In the genomic region with DNA sequence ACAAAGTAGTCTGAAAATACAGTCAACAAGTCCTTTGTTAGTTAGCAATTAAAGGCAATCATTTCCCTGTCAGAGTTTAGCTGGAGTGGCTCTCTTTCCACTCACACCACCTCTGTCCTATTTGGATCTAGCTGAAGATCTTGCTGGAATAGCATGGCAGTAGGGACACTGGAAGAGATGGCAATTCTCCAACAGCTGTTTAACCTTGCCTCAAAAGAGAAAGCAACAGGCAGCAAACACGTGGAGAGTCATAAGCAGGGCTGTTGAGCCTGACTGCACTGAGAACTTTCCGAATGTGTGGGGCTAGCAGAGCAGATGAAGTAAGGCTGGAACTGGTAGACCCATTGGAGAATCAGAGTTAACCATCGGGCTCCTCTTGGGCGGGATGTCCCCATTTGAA, we compare ENCODE assay signal across 14 cellular contexts. TPM values are rescaled to one million over a fixed set of nuclear protein-coding genes. Genes with fewer than 3 reads are reported as not detected.
DNase-seq lines count a peak whose midpoint lies in the region; ATAC-seq and TF ChIP-seq lines count a peak whose summit lies in the region.
"Had no signal": no experiment of that assay in that cellular context is flagged by ENCODE, and none has a peak within 500 bp of the region (broad histone marks: within the 10 kb centered on the region; RNA-seq: fewer than 3 reads in every experiment).

No MANE protein-coding gene starts in this region.

- H3K36me3 ChIP-seq in heart left ventricle (no peaks in the 10 kb centered on the region), left ventricle myocardium inferior (no peaks in the 10 kb centered on the region), transverse colon (no peaks in the 10 kb centered on the region)
- H3K36me3 ChIP-seq: lower lobe of right lung had no signal

- DNase-seq in heart left ventricle: peak in 1 of 5 donors; percentile 10
- no peak for DNase-seq in left ventricle myocardium inferior
- DNase-seq in amniotic epithelial cell (ENCODE audit: low read depth): peak; percentile 6
- DNase-seq in hepatic stellate cell (ENCODE audit: low spot score): peak; percentile 2
- peak; percentile 11 for DNase-seq in transverse colon
- DNase-seq in GM13976 (ENCODE audit: low spot score): no peak
- DNase-seq in anterior cingulate cortex (lab: John Stamatoyannopoulos, UW): no peak
- DNase-seq: activated gamma-delta T cell, foreskin keratinocyte, lower lobe of right lung, occipital lobe, T-helper 1 cell had no signal

- in situ Hi-C loops in transverse colon (cut with MboI; ENCODE audit: low pct_ligation_motif_present in 1 of 4, low pct_unique_long_range_greater_than_20kb in 1 of 4, low sequenced_read_pairs in 3 of 4) (no loop called here), GM13976 (cut with MboI; ENCODE audit: low sequenced_read_pairs, unreplicated experiment) (no loop called here)

- H3K4me3 ChIP-seq in heart left ventricle (no peak overlapping the region), left ventricle myocardium inferior (no peak overlapping the region), transverse colon (no peak overlapping the region)
- H3K4me3 ChIP-seq: lower lobe of right lung had no signal

- no peaks in the 10 kb centered on the region for H3K9me3 ChIP-seq in heart left ventricle
- no peaks in the 10 kb centered on the region for H3K9me3 ChIP-seq in left ventricle myocardium inferior (replicated peaks)
- no peaks in the 10 kb centered on the region for H3K9me3 ChIP-seq in transverse colon
- H3K9me3 ChIP-seq: lower lobe of right lung had no signal

- no peaks in the 10 kb centered on the region for H3K27me3 ChIP-seq in heart left ventricle
- H3K27me3 ChIP-seq in left ventricle myocardium inferior (ENCODE audit: low read depth): no peaks in the 10 kb centered on the region
- H3K27me3 ChIP-seq in transverse colon: no peaks in the 10 kb centered on the region
- H3K27me3 ChIP-seq: foreskin keratinocyte had no signal

- 28 to 49% (median 47%) methylated on average over 4 of the region's 4 CpGs for WGBS in heart left ventricle, 4 donors
- 31 to 33% methylated on average over 4 of the region's 4 CpGs for WGBS in transverse colon (ENCODE audit: low coverage in 1 of 2), 2 donors

- intact Hi-C loops in heart left ventricle (cut with DNase I) (no loop called here), left ventricle myocardium inferior (cut with micrococcal nuclease) (no loop called here), transverse colon (cut with DNase I; ENCODE audit: low total_unique reads) (no loop called here)

- TF ChIP-seq CTCF in heart left ventricle (IDR thresholded peaks at IDR 0.05): no peak
- TF ChIP-seq CTCF in left ventricle myocardium inferior (IDR thresholded peaks at IDR 0.05; ENCODE audit: borderline replicate concordance): no peak
- no peak for TF ChIP-seq CTCF in transverse colon (IDR thresholded peaks at IDR 0.05)
- no peak for TF ChIP-seq CTCF in GM13976 (IDR thresholded peaks at IDR 0.05; ENCODE audit: borderline replicate concordance, control extremely low read depth, extremely low read depth, insufficient read depth, missing control alignments)

- H3K27ac ChIP-seq in heart left ventricle (no peak overlapping the region), left ventricle myocardium inferior (replicated peaks) (no peak overlapping the region), transverse colon (no peak overlapping the region)
- H3K27ac ChIP-seq: foreskin keratinocyte, HL-60, lower lobe of right lung had no signal

- TF ChIP-seq EP300 in transverse colon (IDR thresholded peaks at IDR 0.05; ENCODE audit: low read depth): no peak

- ATAC-seq in heart left ventricle (peak; percentile 68 to 77 (median 73)), HG02981 (IDR thresholded peaks at IDR 0.05; ENCODE audit: unreplicated experiment) (no peak)
- ATAC-seq: foreskin keratinocyte had no signal

- H3K4me1 ChIP-seq in heart left ventricle (peaks cover 0 to 32% (median 0%) of the 10 kb centered on the region in 12 donors), left ventricle myocardium inferior (peaks cover 21% of the 10 kb centered on the region), transverse colon (peaks cover 0 to 7% (median 2%) of the 10 kb centered on the region in 4 donors)
- H3K4me1 ChIP-seq: foreskin keratinocyte, lower lobe of right lung had no signal

- TF ChIP-seq POLR2A in heart left ventricle (IDR thresholded peaks at IDR 0.05): no peak
- no peak for TF ChIP-seq POLR2A in transverse colon (IDR thresholded peaks at IDR 0.05)

RNA-seq across cellular contexts. Expression of a gene that starts 38.0 kb away (rescaled TPM):
- total RNA-seq in heart left ventricle (under 1 TPM in 4 of 9 donors, not detected in 5; 0.20 to 0.75 (median 0.49) TPM), left ventricle myocardium inferior (0.36 TPM), transverse colon (not detected)
- polyA plus RNA-seq in heart left ventricle: under 1 TPM; 0.08 to 0.15 TPM
- total RNA-seq: foreskin keratinocyte had no signal
- polyA plus RNA-seq: foreskin keratinocyte had no signal

RNA-seq across cellular contexts. Expression of a gene that starts 43.5 kb away (rescaled TPM):
- total RNA-seq in heart left ventricle (10 to 100 TPM; 15.2 to 28.5 (median 19.6) TPM), left ventricle myocardium inferior (22.3 TPM), transverse colon (10 to 100 TPM in 1 of 4 donors, 1 to 10 TPM in 3; 1.9 to 36.6 (median 6.0) TPM)
- 1 to 10 TPM; 7.0 to 8.8 TPM for polyA plus RNA-seq in heart left ventricle

Comparison
In these comparisons a context has a peak if more than half of its experiments do, and no peak if none do; other contexts are left out.
1. DNase-seq: peak in amniotic epithelial cell (single experiment), hepatic stellate cell (single experiment) and transverse colon (single experiment); none in left ventricle myocardium inferior (single experiment), GM13976 (single experiment) and anterior cingulate cortex (0 of 58).